ENCODE assay signal across 8 cellular contexts in genomic region chr4:3074846-3075651, GRCh38. TPM values are rescaled to one million over a fixed set of nuclear protein-coding genes. Genes with fewer than 3 reads are reported as not detected.
A peak's percentile ranks its signal among the peaks of the same experiment; 100 is the strongest.
DNase-seq lines count a peak whose midpoint lies in the region; ATAC-seq and TF ChIP-seq lines count a peak whose summit lies in the region.

No MANE protein-coding gene starts in this region.

- in situ Hi-C loops in brain microvascular endothelial cell (cut with HindIII; ENCODE audit: low pct_ligation_motif_present, low sequenced_read_pairs), result no loop called here

- peak; percentile 74 for DNase-seq in CD14-positive monocyte (ENCODE audit: low spot score)
- peak; percentile 32 for DNase-seq in NCI-H1105 treated with DMSO at 0.1 percent for 48 hours (lab: John Stamatoyannopoulos, UW)
- peak; percentile 34 for DNase-seq in T-helper 22 cell (ENCODE audit: low read depth)
- DNase-seq in brain microvascular endothelial cell, result peak; percentile 66
- peak; percentile 72 for DNase-seq in iPS-NIHi11 (ENCODE audit: low spot score)
- no peak for DNase-seq in midbrain (lab: John Stamatoyannopoulos, UW)

- peak overlapping the region; percentile 89 to 98 (median 96) for H3K27ac Mint-ChIP-seq in CD14-positive monocyte

- H3K36me3 ChIP-seq in brain microvascular endothelial cell (replicated peaks), result no peaks in the 10 kb centered on the region

- H3K9me3 Mint-ChIP-seq in CD14-positive monocyte, result no peaks in the 10 kb centered on the region

- TF ChIP-seq CTCF in CD14-positive monocyte (IDR thresholded peaks at IDR 0.05) (no peak), brain microvascular endothelial cell (IDR thresholded peaks at IDR 0.05; ENCODE audit: low read depth, low read length, missing control alignments) (no peak)

- H3K27me3 Mint-ChIP-seq in CD14-positive monocyte (ENCODE audit: low read depth in 3 of 3), result peaks cover 0 to 1% (median 0%) of the 10 kb centered on the region in 3 donors

- no peaks in the 10 kb centered on the region for H3K27me3 ChIP-seq in brain microvascular endothelial cell (replicated peaks)

- peak overlapping the region; percentile 75 for H3K27ac ChIP-seq in brain microvascular endothelial cell
- peak overlapping the region; percentile 46 to 94 (median 88) for H3K27ac ChIP-seq in skin epidermis

- peaks cover 5 to 9% of the 10 kb centered on the region in 2 donors for H3K36me3 Mint-ChIP-seq in CD14-positive monocyte

- intact Hi-C loops in CD14-positive monocyte (cut with micrococcal nuclease), result loop anchor here (10.0 kb wide), 2 partner anchors 220 to 1490 kb away; partner anchors contain the start of gene RGS12 (in 1 of the 2)

- H3K4me3 ChIP-seq in brain microvascular endothelial cell (ENCODE audit: low read depth, low read length), result peak overlapping the region; percentile 90
- H3K4me3 ChIP-seq in skin epidermis, result peak overlapping the region; percentile 69 to 95 (median 79)

- H3K4me1 Mint-ChIP-seq in CD14-positive monocyte, result peaks cover 30% of the 10 kb centered on the region

- peak overlapping the region; percentile 92 for H3K4me3 Mint-ChIP-seq in CD14-positive monocyte

- ATAC-seq in GM21529 (IDR thresholded peaks at IDR 0.05; ENCODE audit: unreplicated experiment), result peak; percentile 19

RNA-seq across cellular contexts. Expression of gene HTT, which starts 0.6 kb away (rescaled TPM):
- 1 to 10 TPM; 1.8 to 3.0 TPM for polyA plus RNA-seq in CD14-positive monocyte

RNA-seq across cellular contexts. Expression of gene HTT-AS, which starts 0.7 kb away (rescaled TPM):
- not detected for polyA plus RNA-seq in CD14-positive monocyte
